8 cellular contexts compared by ENCODE assay signal in genomic region chr10:451021-451471, GRCh38.
DNase-seq lines count a peak whose midpoint lies in the region; ATAC-seq lines count a peak whose summit lies in the region.

No MANE protein-coding gene starts in this region.

- ATAC-seq in GM18909 (IDR thresholded peaks at IDR 0.05; ENCODE audit: poor library complexity, unreplicated experiment) (peak; percentile 99), HG03139 (IDR thresholded peaks at IDR 0.05; ENCODE audit: unreplicated experiment) (peak; percentile 94), left ventricle myocardium superior (peak; percentile 33)

- intact Hi-C loops in left ventricle myocardium superior (cut with micrococcal nuclease), result no loop called here

- peak; percentile 51 to 61 for DNase-seq in activated CD4-positive, alpha-beta T cell treated with anti-CD3 and anti-CD28 coated beads for 4 hours
- DNase-seq in left ventricle myocardium superior (no peak), hippocampal formation (lab: John Stamatoyannopoulos, UW) (no peak), HCEC 1CT (no peak), cerebellum (ENCODE audit: low spot score) (no peak)
- peak; percentile 23 to 47 for DNase-seq in stimulated activated CD8-positive, alpha-beta memory T cell treated with anti-CD3 and anti-CD28 coated beads, Interleukin-7, amount 100 ng/mL, for 48 hours (ENCODE audit: extremely low read depth in 1 of 2, low read depth in 1 of 2)

Comparison
In these comparisons a context has a peak if more than half of its experiments do, and no peak if none do; other contexts are left out.
1. ATAC-seq: peak in every context shown above with its lines; median percentile 99 in GM18909; 94 in HG03139; 33 in left ventricle myocardium superior.
2. DNase-seq: peak in activated CD4-positive, alpha-beta T cell treated with anti-CD3 and anti-CD28 coated beads for 4 hours (2 of 2) and stimulated activated CD8-positive, alpha-beta memory T cell treated with anti-CD3 and anti-CD28 coated beads, Interleukin-7, amount 100 ng/mL, for 48 hours (2 of 2); none in left ventricle myocardium superior (single experiment), hippocampal formation (0 of 2), HCEC 1CT (single experiment) and cerebellum (single experiment).